Comparison of ENCODE assay signal across 1 cellular context in the genomic region with DNA sequence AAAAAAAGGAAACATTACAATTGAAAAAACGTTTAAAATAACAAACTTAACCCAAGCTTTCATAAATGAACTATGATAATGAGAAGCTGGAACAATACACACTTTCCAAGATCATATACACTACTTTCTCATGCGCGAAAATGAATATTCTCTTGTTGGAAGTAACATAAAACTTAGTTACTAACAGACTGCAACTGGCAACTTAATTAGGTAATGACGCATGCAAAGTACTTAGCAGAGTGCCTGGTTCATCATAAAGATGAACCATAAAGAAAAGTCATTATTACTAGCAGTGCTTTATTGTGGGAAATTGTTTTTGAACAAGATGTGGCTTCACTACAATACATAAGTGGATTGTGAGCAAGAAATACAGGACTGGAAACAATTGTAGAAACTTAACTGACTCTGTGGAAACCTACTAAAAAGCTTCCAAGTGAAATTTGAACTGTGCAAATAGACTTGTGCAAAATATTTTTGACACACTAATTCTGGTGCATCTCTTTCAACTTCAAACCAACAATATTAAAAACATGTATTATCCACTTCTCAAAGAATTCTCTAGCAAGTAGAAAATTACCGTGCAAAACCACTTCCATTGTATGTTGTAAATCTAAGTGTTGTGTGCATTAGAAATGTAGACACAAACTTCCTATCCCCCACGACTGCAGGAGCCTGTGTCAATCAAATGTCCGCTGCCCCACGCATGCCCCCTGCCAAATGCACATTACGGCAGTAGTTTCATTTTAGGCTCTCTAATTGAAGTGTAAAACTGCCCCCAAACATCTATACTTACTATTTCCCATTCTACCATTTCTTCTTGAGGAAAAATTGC.
TF ChIP-seq lines count a peak whose summit lies in the region.

No MANE protein-coding gene starts in this region.

TF ChIP-seq in HepG2, 621 proteins besides CTCF, POLR2A, EP300 and RAD21 (continued from another document):
- TF ChIP-seq PBX2 (CRISPR knock-in tag; IDR thresholded peaks at IDR 0.05), result peak; percentile 75
TF ChIP-seq in HepG2: peak in this region for 1.
